1 cellular context compared by ENCODE assay signal in the genomic region with DNA sequence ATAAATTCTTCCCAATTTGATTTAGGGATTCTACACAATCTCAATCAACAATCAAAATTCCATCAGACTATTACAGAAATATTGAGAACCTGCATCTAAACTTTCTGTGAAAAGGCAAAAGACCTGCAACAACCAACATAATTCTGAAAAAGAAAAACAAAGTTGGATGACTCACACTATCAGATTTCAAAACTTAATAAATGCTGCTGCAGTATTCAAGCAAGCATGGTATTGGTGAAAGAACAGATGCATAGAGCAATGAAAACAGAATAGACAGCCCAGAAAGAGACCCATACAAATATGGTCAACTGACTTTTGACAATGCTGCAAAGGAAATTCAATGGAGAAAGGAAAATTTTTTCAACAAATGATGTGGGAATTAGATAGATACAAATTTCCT.
TF ChIP-seq lines count a peak whose summit lies in the region.

No MANE protein-coding gene starts in this region.

TF ChIP-seq in K562, 482 proteins besides CTCF, POLR2A, EP300 and RAD21 (continued from another document):
- TF ChIP-seq ZNF197 (CRISPR knock-in tag; IDR thresholded peaks at IDR 0.05; ENCODE audit: low read depth): no peak
